Comparison of ENCODE assay signal across 8 cellular contexts in genomic region chr5:10856646-10857332, GRCh38.
DNase-seq lines count a peak whose midpoint lies in the region; ATAC-seq, FAIRE-seq and TF ChIP-seq lines count a peak whose summit lies in the region.

No MANE protein-coding gene starts in this region.

- H2AFZ ChIP-seq in fibroblast of lung (ENCODE audit: low read length), result peak overlapping the region; percentile 71
- H2AFZ ChIP-seq in neural cell (ENCODE audit: low read depth, low read length), result no peak overlapping the region

- H3K4me1 ChIP-seq in fibroblast of lung (ENCODE audit: control insufficient read depth, extremely low read depth, insufficient read depth, low read length), result peaks cover 6% of the 10 kb centered on the region
- H3K4me1 ChIP-seq in CD4-positive, alpha-beta memory T cell (ENCODE audit: insufficient read depth, low read length), result no peaks in the 10 kb centered on the region

- peak; percentile 77 for FAIRE-seq in HTR-8/SVneo (lab: Jason Lieb, UNC)

- H3K27me3 Mint-ChIP-seq in activated B cell treated with CpG ODN at 0.5 μM for 24 hours, result peaks cover 20% of the 10 kb centered on the region
- H3K27me3 Mint-ChIP-seq in CD4-positive, alpha-beta memory T cell, result peaks cover 6 to 14% of the 10 kb centered on the region in 2 donors

- DNase-seq in EH (ENCODE audit: low read depth) (peak; percentile 84), HTR-8/SVneo (ENCODE audit: insufficient read length, low spot score) (peak; percentile 78), activated B cell treated with CpG ODN at 0.5 μM for 24 hours (peak; percentile 23), fibroblast of lung (ENCODE audit: low read depth in 2 of 2) (peak; percentile 51 to 91)
- no peak for DNase-seq in CD4-positive, alpha-beta memory T cell

- CTCF ChIA-PET in activated B cell treated with CpG ODN at 0.5 μM for 24 hours (lab: Charles Lee), result interaction anchor here (0.7 to 1.1 kb wide), 4 partner anchors 10 to 404 kb away, joined by 3 to 4 read pairs (median 3); no protein-coding TSS in a partner anchor
- CTCF ChIA-PET in CD4-positive, alpha-beta memory T cell (lab: Charles Lee; ENCODE audit: partially characterized antibody), result interaction anchor here (0.8 to 1.1 kb wide), 3 partner anchors 23 to 131 kb away, joined by 3 read pairs; no protein-coding TSS in a partner anchor

- H3K4me3 ChIP-seq in fibroblast of lung (replicated peaks in 1 of 4; ENCODE audit: control extremely low read depth in 1 of 4, insufficient read depth in 1 of 4, low read depth in 3 of 4, low read length in 4 of 4) (peak overlapping the region in 3 of 4 experiments; percentile 9 to 29 (median 18)), neural cell (ENCODE audit: low read length) (peak overlapping the region; percentile 32)
- H3K4me3 ChIP-seq in CD4-positive, alpha-beta memory T cell (ENCODE audit: low read length in 2 of 2), result no peak overlapping the region

- H3K27ac ChIP-seq in fibroblast of lung (ENCODE audit: insufficient read depth, low read length) (no peak overlapping the region), neural cell (ENCODE audit: low read length) (no peak overlapping the region)
- no peak overlapping the region for H3K27ac ChIP-seq in CD4-positive, alpha-beta memory T cell (ENCODE audit: low read depth, low read length)

- TF ChIP-seq CTCF in activated B cell treated with CpG ODN at 0.5 μM for 24 hours (IDR thresholded peaks at IDR 0.05), result peak; percentile 65
- peak; percentile 93 to 96 for TF ChIP-seq CTCF in fibroblast of lung (conservative IDR thresholded peaks at IDR 0.05 in 1 of 2, IDR thresholded peaks at IDR 0.05 in 1 of 2; ENCODE audit: low read depth in 1 of 2, low read length in 2 of 2)
- TF ChIP-seq CTCF in neural cell (IDR thresholded peaks at IDR 0.05; ENCODE audit: poor library complexity, severe bottlenecking), result peak; percentile 86

- H3K36me3 ChIP-seq in fibroblast of lung (ENCODE audit: control insufficient read depth, insufficient read depth, low read length) (no peaks in the 10 kb centered on the region), neural cell (ENCODE audit: insufficient read depth, low read length) (no peaks in the 10 kb centered on the region)
- no peaks in the 10 kb centered on the region for H3K36me3 ChIP-seq in CD4-positive, alpha-beta memory T cell (ENCODE audit: insufficient read depth, low read length)

- intact Hi-C loops in activated B cell treated with CpG ODN at 0.5 μM for 24 hours (cut with micrococcal nuclease), result loop anchor here (2.0 kb wide), 2 partner anchors 162 to 404 kb away; no protein-coding TSS in a partner anchor
- intact Hi-C loops in CD4-positive, alpha-beta memory T cell (cut with micrococcal nuclease), result no loop called here

- no peaks in the 10 kb centered on the region for H3K79me2 ChIP-seq in fibroblast of lung (ENCODE audit: control insufficient read depth, insufficient read depth, low read length)
- no peaks in the 10 kb centered on the region for H3K79me2 ChIP-seq in neural cell (replicated peaks; ENCODE audit: insufficient read depth, low read length)

- peak; percentile 74 for TF ChIP-seq RAD21 in neural cell (conservative IDR thresholded peaks at IDR 0.05)

- no peaks in the 10 kb centered on the region for H3K9me2 ChIP-seq in neural cell (ENCODE audit: insufficient read depth, low read length)

- no peaks in the 10 kb centered on the region for H3K4me1 Mint-ChIP-seq in activated B cell treated with CpG ODN at 0.5 μM for 24 hours
- peaks cover 0 to 4% (median 0%) of the 10 kb centered on the region in 4 donors for H3K4me1 Mint-ChIP-seq in CD4-positive, alpha-beta memory T cell

- H3K36me3 Mint-ChIP-seq in activated B cell treated with CpG ODN at 0.5 μM for 24 hours (ENCODE audit: low read depth), result no peaks in the 10 kb centered on the region
- no peaks in the 10 kb centered on the region for H3K36me3 Mint-ChIP-seq in CD4-positive, alpha-beta memory T cell

- H3K4me3 Mint-ChIP-seq in activated B cell treated with CpG ODN at 0.5 μM for 24 hours, result no peak overlapping the region
- H3K4me3 Mint-ChIP-seq in CD4-positive, alpha-beta memory T cell, result peak overlapping the region in 1 of 8 donors; percentile 24

- no peaks in the 10 kb centered on the region for H3F3A ChIP-seq in neural cell (ENCODE audit: insufficient read depth, low read length, poor library complexity, severe bottlenecking)

- H4K20me1 ChIP-seq in fibroblast of lung (ENCODE audit: control insufficient read depth, extremely low read depth, insufficient read depth, low read length), result no peaks in the 10 kb centered on the region
- H4K20me1 ChIP-seq in neural cell (ENCODE audit: insufficient read depth), result no peaks in the 10 kb centered on the region

- TF ChIP-seq EP300 in neural cell (conservative IDR thresholded peaks at IDR 0.05; ENCODE audit: poor library complexity, severe bottlenecking), result no peak

- H3K27ac Mint-ChIP-seq in activated B cell treated with CpG ODN at 0.5 μM for 24 hours, result no peak overlapping the region
- H3K27ac Mint-ChIP-seq in CD4-positive, alpha-beta memory T cell, result no peak overlapping the region

- H3K9me3 ChIP-seq in fibroblast of lung (ENCODE audit: control insufficient read depth, insufficient read depth, low read depth, low read length), result no peaks in the 10 kb centered on the region
- no peaks in the 10 kb centered on the region for H3K9me3 ChIP-seq in neural cell (ENCODE audit: low read length)
- no peaks in the 10 kb centered on the region for H3K9me3 ChIP-seq in CD4-positive, alpha-beta memory T cell (ENCODE audit: control insufficient read depth in 1 of 2, low read length in 2 of 2)

- no peaks in the 10 kb centered on the region for H3K27me3 ChIP-seq in fibroblast of lung (ENCODE audit: control insufficient read depth, insufficient read depth, low read length)
- no peaks in the 10 kb centered on the region for H3K27me3 ChIP-seq in neural cell (ENCODE audit: insufficient read depth, low read depth, low read length)
- H3K27me3 ChIP-seq in CD4-positive, alpha-beta memory T cell (ENCODE audit: insufficient read depth, low read length), result no peaks in the 10 kb centered on the region

- POLR2A ChIA-PET in activated B cell treated with CpG ODN at 0.5 μM for 24 hours (lab: Charles Lee), result no interaction called here
- POLR2A ChIA-PET in CD4-positive, alpha-beta memory T cell (lab: Charles Lee; ENCODE audit: partially characterized antibody), result no interaction called here

- H3K4me2 ChIP-seq in fibroblast of lung (ENCODE audit: extremely low read depth, insufficient read depth, low read length) (peak overlapping the region; percentile 73), neural cell (ENCODE audit: low read length) (no peak overlapping the region)

- ATAC-seq in activated B cell treated with CpG ODN at 0.5 μM for 24 hours (ENCODE audit: low read depth) (no peak), HG02973 (IDR thresholded peaks at IDR 0.05; ENCODE audit: unreplicated experiment) (no peak), GM19455 (IDR thresholded peaks at IDR 0.05; ENCODE audit: unreplicated experiment) (no peak)

- no peak overlapping the region for H3K9ac ChIP-seq in fibroblast of lung (ENCODE audit: insufficient read depth, low read length)
- no peak overlapping the region for H3K9ac ChIP-seq in neural cell (ENCODE audit: low read length)

- H3K9me3 Mint-ChIP-seq in activated B cell treated with CpG ODN at 0.5 μM for 24 hours, result no peaks in the 10 kb centered on the region
- no peaks in the 10 kb centered on the region for H3K9me3 Mint-ChIP-seq in CD4-positive, alpha-beta memory T cell

TF ChIP-seq in neural cell, 6 proteins besides CTCF, POLR2A, EP300 and RAD21:
- no peak for TF ChIP-seq MXI1 (conservative IDR thresholded peaks at IDR 0.05; ENCODE audit: poor library complexity, severe bottlenecking)
- peak; percentile 81 for TF ChIP-seq SMC3 (conservative IDR thresholded peaks at IDR 0.05; ENCODE audit: poor library complexity)

Comparison
In these comparisons a context has a peak if more than half of its experiments do, and no peak if none do; other contexts are left out.
1. DNase-seq: peak in EH (single experiment), HTR-8/SVneo (single experiment), activated B cell treated with CpG ODN at 0.5 μM for 24 hours (single experiment) and fibroblast of lung (2 of 2); none in CD4-positive, alpha-beta memory T cell (0 of 5).
2. H3K4me3 ChIP-seq: peak in fibroblast of lung (3 of 4) and neural cell (single experiment); none in CD4-positive, alpha-beta memory T cell (0 of 2).
3. Peak in every context shown above with its lines, with median percentiles within 50 percentile points of each other: CTCF ChIP-seq.